ENCODE assay signal across 28 cellular contexts in genomic region chr12:62833634-62834033, GRCh38.
"Had no signal": no experiment of that assay in that cellular context is flagged by ENCODE, and none has a peak within 500 bp of the region (broad histone marks: within the 10 kb centered on the region; RNA-seq: fewer than 3 reads in every experiment).

No MANE protein-coding gene starts in this region.

- H3K4me3 ChIP-seq: neural progenitor cell, ovary, psoas muscle, skin epidermis, smooth muscle cell, spleen, suprapubic skin, testis, tibial artery, transverse colon, upper lobe of left lung, vagina had no signal

- H3K27ac Mint-ChIP-seq: naive thymus-derived CD8-positive, alpha-beta T cell; natural killer cell treated with Interleukin-12 subunit alpha and Interleukin-12 subunit beta and Interleukin-15 and Interleukin-18, amount 100 ng/mL, for 72 hours; progenitor cell of endocrine pancreas; stimulated activated memory B cell treated with anti-CD40 and anti-IgM and Interleukin-4, amounts not matched to agents 10 μg/mL and 1 μg/mL and 100 μg/mL, for 72 hours; stimulated activated naive CD8-positive, alpha-beta T cell treated with anti-CD3 and anti-CD28 coated beads, Interleukin-15, amount 100 ng/mL, for 72 hours had no signal

- ATAC-seq: naive thymus-derived CD8-positive, alpha-beta T cell; natural killer cell treated with Interleukin-12 subunit alpha and Interleukin-12 subunit beta and Interleukin-15 and Interleukin-18, amount 100 ng/mL, for 72 hours; sciatic nerve; stimulated activated memory B cell treated with anti-CD40 and anti-IgM and Interleukin-4, amounts not matched to agents 10 μg/mL and 1 μg/mL and 100 μg/mL, for 72 hours; stimulated activated naive CD8-positive, alpha-beta T cell treated with anti-CD3 and anti-CD28 coated beads, Interleukin-15, amount 100 ng/mL, for 72 hours; stimulated activated naive CD8-positive, alpha-beta T cell treated with anti-CD3 and anti-CD28 coated beads, Interleukin-15, Interleukin-2, amounts not matched to agents 100 U/mL and 50 U/mL, for 24 hours had no signal

- H3K4me1 Mint-ChIP-seq: naive thymus-derived CD8-positive, alpha-beta T cell; stimulated activated naive CD8-positive, alpha-beta T cell treated with anti-CD3 and anti-CD28 coated beads, Interleukin-15, amount 100 ng/mL, for 72 hours had no signal

- H2AFZ ChIP-seq: neural progenitor cell, parathyroid adenoma had no signal

- FAIRE-seq: urothelium cell line had no signal

- H3K9ac ChIP-seq: neural progenitor cell, parathyroid adenoma had no signal

- H3K36me3 Mint-ChIP-seq: naive thymus-derived CD8-positive, alpha-beta T cell; natural killer cell treated with Interleukin-12 subunit alpha and Interleukin-12 subunit beta and Interleukin-15 and Interleukin-18, amount 100 ng/mL, for 72 hours; stimulated activated memory B cell treated with anti-CD40 and anti-IgM and Interleukin-4, amounts not matched to agents 10 μg/mL and 1 μg/mL and 100 μg/mL, for 72 hours had no signal

- H3K27me3 ChIP-seq: neural progenitor cell, ovary, spleen, suprapubic skin, testis, tibial artery, transverse colon, upper lobe of left lung, vagina had no signal

- H3K27ac ChIP-seq: neural progenitor cell, ovary, parathyroid adenoma, psoas muscle, skin epidermis, spleen, suprapubic skin, testis, tibial artery, transverse colon, upper lobe of left lung, vagina had no signal

- H3K9me3 ChIP-seq: ovary, psoas muscle, spleen, suprapubic skin, testis, tibial artery, transverse colon, upper lobe of left lung, vagina had no signal

- DNase-seq: naive thymus-derived CD8-positive, alpha-beta T cell; ovary; psoas muscle; right cardiac atrium; spleen; stimulated activated CD4-positive, alpha-beta T cell treated with anti-CD3 and anti-CD28 coated beads, Interleukin-12 subunit alpha, Interleukin-12 subunit beta, amount 100 ng/mL, for 4 hours; stimulated activated CD4-positive, alpha-beta T cell treated with anti-CD3 and anti-CD28 coated beads, Interleukin-1b, Interleukin-23, amount 100 ng/mL, for 48 hours; stimulated activated CD4-positive, alpha-beta T cell treated with anti-CD3 and anti-CD28 coated beads, Interleukin-4, amount 100 ng/mL, for 1 hour; stimulated activated CD4-positive, alpha-beta T cell treated with anti-CD3 and anti-CD28 coated beads, Interleukin-4, amount 100 ng/mL, for 4 hours; stimulated activated CD8-positive, alpha-beta memory T cell treated with anti-CD3 and anti-CD28 coated beads, Interleukin-4, amount 100 ng/mL, for 48 hours; stimulated activated naive CD4-positive, alpha-beta T cell; stimulated activated naive CD8-positive, alpha-beta T cell treated with anti-CD3 and anti-CD28 coated beads, Interleukin-15, amount 100 ng/mL, for 72 hours; stimulated activated naive CD8-positive, alpha-beta T cell treated with anti-CD3 and anti-CD28 coated beads, Interleukin-15, Interleukin-2, amounts not matched to agents 100 U/mL and 50 U/mL, for 24 hours; testis; tibial artery; transverse colon; upper lobe of left lung had no signal

- H3K27me3 Mint-ChIP-seq: progenitor cell of endocrine pancreas had no signal

- H3K4me1 ChIP-seq: neural progenitor cell, parathyroid adenoma, spleen, suprapubic skin, testis, transverse colon, upper lobe of left lung, vagina had no signal

- H3K36me3 ChIP-seq: neural progenitor cell, ovary, spleen, suprapubic skin, tibial artery, transverse colon, upper lobe of left lung, vagina had no signal

- H3K4me2 ChIP-seq: neural progenitor cell, smooth muscle cell had no signal

- H3K4me3 Mint-ChIP-seq: naive thymus-derived CD8-positive, alpha-beta T cell; natural killer cell treated with Interleukin-12 subunit alpha and Interleukin-12 subunit beta and Interleukin-15 and Interleukin-18, amount 100 ng/mL, for 72 hours; stimulated activated memory B cell treated with anti-CD40 and anti-IgM and Interleukin-4, amounts not matched to agents 10 μg/mL and 1 μg/mL and 100 μg/mL, for 72 hours; stimulated activated naive CD8-positive, alpha-beta T cell treated with anti-CD3 and anti-CD28 coated beads, Interleukin-15, amount 100 ng/mL, for 72 hours had no signal

- H3K9me3 Mint-ChIP-seq: naive thymus-derived CD8-positive, alpha-beta T cell; natural killer cell treated with Interleukin-12 subunit alpha and Interleukin-12 subunit beta and Interleukin-15 and Interleukin-18, amount 100 ng/mL, for 72 hours; stimulated activated memory B cell treated with anti-CD40 and anti-IgM and Interleukin-4, amounts not matched to agents 10 μg/mL and 1 μg/mL and 100 μg/mL, for 72 hours; stimulated activated naive CD8-positive, alpha-beta T cell treated with anti-CD3 and anti-CD28 coated beads, Interleukin-15, amount 100 ng/mL, for 72 hours had no signal
